Comparison of ENCODE assay signal across 1 cellular context in the genomic region with DNA sequence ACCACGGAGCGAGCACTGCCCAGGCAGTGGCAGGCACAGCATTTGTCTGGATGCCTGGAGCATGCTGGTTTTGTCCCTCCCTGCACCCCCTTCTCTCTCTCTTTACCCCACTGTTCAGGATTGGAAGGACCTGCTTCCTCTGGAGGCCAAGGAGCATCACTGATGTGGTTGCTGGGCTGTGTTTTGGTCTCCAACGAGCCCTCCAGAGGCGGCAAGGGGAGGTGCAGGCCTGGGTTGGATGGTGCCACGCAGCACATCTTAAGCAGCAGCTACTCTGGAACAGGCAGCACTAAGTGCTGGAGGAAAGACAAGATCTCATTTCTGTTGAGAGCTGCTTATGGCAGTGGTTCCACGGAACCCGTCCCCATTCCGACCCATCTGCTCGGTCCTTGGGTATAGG.
TF ChIP-seq lines count a peak whose summit lies in the region.

No MANE protein-coding gene starts in this region.

TF ChIP-seq in GM23338, 12 proteins besides CTCF, POLR2A, EP300 and RAD21 (continued from another document):
- no peak for TF ChIP-seq ZNF462 (CRISPR knock-in tag; IDR thresholded peaks at IDR 0.05)
